ENCODE assay signal across 2 cellular contexts in the genomic region with DNA sequence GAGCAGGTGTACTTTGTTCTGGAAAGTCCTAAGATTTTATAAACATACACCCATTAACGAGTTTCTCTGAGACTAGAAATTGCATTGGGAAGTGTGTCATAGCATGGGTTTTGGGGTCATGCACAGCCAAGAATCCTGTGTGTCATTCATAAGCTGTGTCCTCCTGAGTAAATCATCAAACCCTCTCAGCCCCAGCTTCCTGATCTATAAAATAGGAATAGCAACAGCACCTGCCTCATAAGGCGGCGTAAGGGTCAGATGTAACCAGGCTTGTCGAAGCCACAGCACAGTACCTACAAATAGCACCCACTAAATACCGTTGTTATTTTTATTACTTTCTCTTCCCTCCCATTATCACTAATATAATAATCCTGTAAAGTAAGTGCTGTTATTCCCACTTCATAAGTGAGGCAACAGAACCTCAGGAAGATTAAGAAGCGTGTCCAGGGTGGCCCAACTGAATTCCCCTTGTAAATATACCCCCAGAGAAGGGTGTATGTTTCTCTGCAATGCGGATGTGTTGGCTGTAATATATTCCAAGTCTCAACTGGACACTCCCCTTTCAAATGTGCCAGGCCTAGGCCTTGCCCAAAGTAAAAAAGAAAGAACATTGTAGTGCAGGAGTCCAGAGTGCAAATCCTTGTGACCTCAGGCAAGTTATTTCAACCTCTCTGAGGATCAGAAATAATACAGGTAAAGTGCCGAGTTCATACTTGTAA.
TF ChIP-seq lines count a peak whose summit lies in the region.

No MANE protein-coding gene starts in this region.

TF ChIP-seq in IMR-90, 13 proteins besides CTCF, POLR2A, EP300 and RAD21 (continued from another document):
- TF ChIP-seq, protein P1, sequence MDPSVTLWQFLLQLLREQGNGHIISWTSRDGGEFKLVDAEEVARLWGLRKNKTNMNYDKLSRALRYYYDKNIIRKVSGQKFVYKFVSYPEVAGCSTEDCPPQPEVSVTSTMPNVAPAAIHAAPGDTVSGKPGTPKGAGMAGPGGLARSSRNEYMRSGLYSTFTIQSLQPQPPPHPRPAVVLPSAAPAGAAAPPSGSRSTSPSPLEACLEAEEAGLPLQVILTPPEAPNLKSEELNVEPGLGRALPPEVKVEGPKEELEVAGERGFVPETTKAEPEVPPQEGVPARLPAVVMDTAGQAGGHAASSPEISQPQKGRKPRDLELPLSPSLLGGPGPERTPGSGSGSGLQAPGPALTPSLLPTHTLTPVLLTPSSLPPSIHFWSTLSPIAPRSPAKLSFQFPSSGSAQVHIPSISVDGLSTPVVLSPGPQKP (IDR thresholded peaks at IDR 0.05; ENCODE audit: borderline replicate concordance, low read depth, low read length), result no peak

TF ChIP-seq in GM23338, 12 proteins besides CTCF, POLR2A, EP300 and RAD21 (continued from another document):
- TF ChIP-seq, protein P2, sequence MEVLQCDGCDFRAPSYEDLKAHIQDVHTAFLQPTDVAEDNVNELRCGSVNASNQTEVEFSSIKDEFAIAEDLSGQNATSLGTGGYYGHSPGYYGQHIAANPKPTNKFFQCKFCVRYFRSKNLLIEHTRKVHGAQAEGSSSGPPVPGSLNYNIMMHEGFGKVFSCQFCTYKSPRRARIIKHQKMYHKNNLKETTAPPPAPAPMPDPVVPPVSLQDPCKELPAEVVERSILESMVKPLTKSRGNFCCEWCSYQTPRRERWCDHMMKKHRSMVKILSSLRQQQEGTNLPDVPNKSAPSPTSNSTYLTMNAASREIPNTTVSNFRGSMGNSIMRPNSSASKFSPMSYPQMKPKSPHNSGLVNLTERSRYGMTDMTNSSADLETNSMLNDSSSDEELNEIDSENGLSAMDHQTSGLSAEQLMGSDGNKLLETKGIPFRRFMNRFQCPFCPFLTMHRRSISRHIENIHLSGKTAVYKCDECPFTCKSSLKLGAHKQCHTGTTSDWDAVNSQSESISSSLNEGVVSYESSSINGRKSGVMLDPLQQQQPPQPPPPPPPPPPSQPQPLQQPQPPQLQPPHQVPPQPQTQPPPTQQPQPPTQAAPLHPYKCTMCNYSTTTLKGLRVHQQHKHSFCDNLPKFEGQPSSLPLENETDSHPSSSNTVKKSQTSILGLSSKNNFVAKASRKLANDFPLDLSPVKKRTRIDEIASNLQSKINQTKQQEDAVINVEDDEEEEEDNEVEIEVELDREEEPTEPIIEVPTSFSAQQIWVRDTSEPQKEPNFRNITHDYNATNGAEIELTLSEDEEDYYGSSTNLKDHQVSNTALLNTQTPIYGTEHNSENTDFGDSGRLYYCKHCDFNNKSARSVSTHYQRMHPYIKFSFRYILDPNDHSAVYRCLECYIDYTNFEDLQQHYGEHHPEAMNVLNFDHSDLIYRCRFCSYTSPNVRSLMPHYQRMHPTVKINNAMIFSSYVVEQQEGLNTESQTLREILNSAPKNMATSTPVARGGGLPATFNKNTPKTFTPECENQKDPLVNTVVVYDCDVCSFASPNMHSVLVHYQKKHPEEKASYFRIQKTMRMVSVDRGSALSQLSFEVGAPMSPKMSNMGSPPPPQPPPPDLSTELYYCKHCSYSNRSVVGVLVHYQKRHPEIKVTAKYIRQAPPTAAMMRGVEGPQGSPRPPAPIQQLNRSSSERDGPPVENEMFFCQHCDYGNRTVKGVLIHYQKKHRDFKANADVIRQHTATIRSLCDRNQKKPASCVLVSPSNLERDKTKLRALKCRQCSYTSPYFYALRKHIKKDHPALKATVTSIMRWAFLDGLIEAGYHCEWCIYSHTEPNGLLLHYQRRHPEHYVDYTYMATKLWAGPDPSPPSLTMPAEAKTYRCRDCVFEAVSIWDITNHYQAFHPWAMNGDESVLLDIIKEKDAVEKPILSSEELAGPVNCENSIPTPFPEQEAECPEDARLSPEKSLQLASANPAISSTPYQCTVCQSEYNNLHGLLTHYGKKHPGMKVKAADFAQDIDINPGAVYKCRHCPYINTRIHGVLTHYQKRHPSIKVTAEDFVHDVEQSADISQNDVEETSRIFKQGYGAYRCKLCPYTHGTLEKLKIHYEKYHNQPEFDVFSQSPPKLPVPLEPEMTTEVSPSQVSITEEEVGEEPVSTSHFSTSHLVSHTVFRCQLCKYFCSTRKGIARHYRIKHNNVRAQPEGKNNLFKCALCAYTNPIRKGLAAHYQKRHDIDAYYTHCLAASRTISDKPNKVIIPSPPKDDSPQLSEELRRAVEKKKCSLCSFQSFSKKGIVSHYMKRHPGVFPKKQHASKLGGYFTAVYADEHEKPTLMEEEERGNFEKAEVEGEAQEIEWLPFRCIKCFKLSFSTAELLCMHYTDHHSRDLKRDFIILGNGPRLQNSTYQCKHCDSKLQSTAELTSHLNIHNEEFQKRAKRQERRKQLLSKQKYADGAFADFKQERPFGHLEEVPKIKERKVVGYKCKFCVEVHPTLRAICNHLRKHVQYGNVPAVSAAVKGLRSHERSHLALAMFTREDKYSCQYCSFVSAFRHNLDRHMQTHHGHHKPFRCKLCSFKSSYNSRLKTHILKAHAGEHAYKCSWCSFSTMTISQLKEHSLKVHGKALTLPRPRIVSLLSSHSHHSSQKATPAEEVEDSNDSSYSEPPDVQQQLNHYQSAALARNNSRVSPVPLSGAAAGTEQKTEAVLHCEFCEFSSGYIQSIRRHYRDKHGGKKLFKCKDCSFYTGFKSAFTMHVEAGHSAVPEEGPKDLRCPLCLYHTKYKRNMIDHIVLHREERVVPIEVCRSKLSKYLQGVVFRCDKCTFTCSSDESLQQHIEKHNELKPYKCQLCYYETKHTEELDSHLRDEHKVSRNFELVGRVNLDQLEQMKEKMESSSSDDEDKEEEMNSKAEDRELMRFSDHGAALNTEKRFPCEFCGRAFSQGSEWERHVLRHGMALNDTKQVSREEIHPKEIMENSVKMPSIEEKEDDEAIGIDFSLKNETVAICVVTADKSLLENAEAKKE (CRISPR knock-in tag; IDR thresholded peaks at IDR 0.05), result no peak
